ENCODE assay signal across 1 cellular context in the genomic region with DNA sequence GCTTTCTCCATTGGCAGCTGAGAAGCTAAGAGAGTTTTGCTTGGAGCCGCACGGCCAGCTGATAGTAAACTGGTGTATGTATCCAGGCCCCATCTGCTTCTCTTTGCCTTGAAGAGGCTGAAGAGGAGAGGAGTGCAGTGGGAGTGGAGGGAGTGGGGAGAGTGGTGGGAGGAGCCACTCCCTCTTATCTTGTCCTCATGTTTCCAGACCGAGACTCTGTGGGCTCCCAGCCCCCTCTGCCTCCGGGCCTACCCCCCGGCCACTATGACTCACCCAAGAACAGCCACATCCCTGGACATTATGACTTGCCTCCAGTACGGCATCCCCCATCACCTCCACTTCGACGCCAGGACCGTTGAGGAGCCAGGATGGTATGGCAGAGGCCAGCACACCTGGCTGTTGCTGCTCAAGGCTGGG.
TF ChIP-seq lines count a peak whose summit lies in the region.

No MANE protein-coding gene starts in this region.

TF ChIP-seq in K562, 482 proteins besides CTCF, POLR2A, EP300 and RAD21 (continued from another document and continues in another):
- TF ChIP-seq ZNF232 (CRISPR knock-in tag; IDR thresholded peaks at IDR 0.05), result no peak
- no peak for TF ChIP-seq CHD4 (IDR thresholded peaks at IDR 0.05; ENCODE audit: insufficient read depth, insufficient replicate concordance, low read depth, low read length, poor library complexity, severe bottlenecking)
- no peak for TF ChIP-seq RFX1 (IDR thresholded peaks at IDR 0.05)
- no peak for TF ChIP-seq ZBTB1 (CRISPR knock-in tag; IDR thresholded peaks at IDR 0.05; ENCODE audit: borderline replicate concordance, low read depth)
- TF ChIP-seq, protein P1, sequence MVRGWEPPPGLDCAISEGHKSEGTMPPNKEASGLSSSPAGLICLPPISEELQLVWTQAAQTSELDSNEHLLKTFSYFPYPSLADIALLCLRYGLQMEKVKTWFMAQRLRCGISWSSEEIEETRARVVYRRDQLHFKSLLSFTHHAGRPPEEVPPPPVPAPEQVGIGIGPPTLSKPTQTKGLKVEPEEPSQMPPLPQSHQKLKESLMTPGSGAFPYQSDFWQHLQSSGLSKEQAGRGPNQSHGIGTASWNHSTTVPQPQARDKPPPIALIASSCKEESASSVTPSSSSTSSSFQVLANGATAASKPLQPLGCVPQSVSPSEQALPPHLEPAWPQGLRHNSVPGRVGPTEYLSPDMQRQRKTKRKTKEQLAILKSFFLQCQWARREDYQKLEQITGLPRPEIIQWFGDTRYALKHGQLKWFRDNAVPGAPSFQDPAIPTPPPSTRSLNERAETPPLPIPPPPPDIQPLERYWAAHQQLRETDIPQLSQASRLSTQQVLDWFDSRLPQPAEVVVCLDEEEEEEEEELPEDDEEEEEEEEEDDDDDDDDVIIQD (CRISPR knock-in tag; IDR thresholded peaks at IDR 0.05), result no peak
- TF ChIP-seq TAF9B (IDR thresholded peaks at IDR 0.05; ENCODE audit: partially characterized antibody), result no peak
- TF ChIP-seq MAFF (IDR thresholded peaks at IDR 0.05; ENCODE audit: low read length), result no peak
- peak; percentile 99 for TF ChIP-seq JUND (IDR thresholded peaks at IDR 0.05; ENCODE audit: borderline replicate concordance, low read depth, low read length)
- peak; percentile 98 for TF ChIP-seq JUND (tag; IDR thresholded peaks at IDR 0.05; ENCODE audit: borderline replicate concordance, low read depth, low read length)
- peak; percentile 67; the same call in 1 of the 2 replicates for TF ChIP-seq MTA1 (IDR thresholded peaks at IDR 0.05; ENCODE audit: borderline replicate concordance)
- TF ChIP-seq, protein P2, sequence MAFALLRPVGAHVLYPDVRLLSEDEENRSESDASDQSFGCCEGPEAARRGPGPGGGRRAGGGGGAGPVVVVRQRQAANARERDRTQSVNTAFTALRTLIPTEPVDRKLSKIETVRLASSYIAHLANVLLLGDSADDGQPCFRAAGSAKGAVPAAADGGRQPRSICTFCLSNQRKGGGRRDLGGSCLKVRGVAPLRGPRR (CRISPR knock-in tag; IDR thresholded peaks at IDR 0.05), result no peak
- peak; percentile 63 to 75 for TF ChIP-seq FOXK2 (conservative IDR thresholded peaks at IDR 0.05 in 1 of 2, IDR thresholded peaks at IDR 0.05 in 1 of 2; ENCODE audit: low read depth in 2 of 2)
- TF ChIP-seq FOXJ2 (tag; IDR thresholded peaks at IDR 0.05), result no peak
- TF ChIP-seq PHB2 (IDR thresholded peaks at IDR 0.05; ENCODE audit: low read depth), result no peak
- 0 out of 2 replicates have a peak, but pooled peaks have one; percentile 73 for TF ChIP-seq NR1H2 (CRISPR knock-in tag; IDR thresholded peaks at IDR 0.05)
- TF ChIP-seq ATF1 (CRISPR knock-in tag; IDR thresholded peaks at IDR 0.05), result no peak
- 0 out of 2 replicates have a peak, but pooled peaks have one; percentile 37 for TF ChIP-seq ATF1 (tag; IDR thresholded peaks at IDR 0.05)
- no peak for TF ChIP-seq RB1 (IDR thresholded peaks at IDR 0.05; ENCODE audit: low read depth)
- TF ChIP-seq ARID1B (IDR thresholded peaks at IDR 0.05), result peak; percentile 90
- TF ChIP-seq PCBP1 (IDR thresholded peaks at IDR 0.05; ENCODE audit: low read depth, low read length, poor library complexity, severe bottlenecking), result no peak
- TF ChIP-seq, protein P3, sequence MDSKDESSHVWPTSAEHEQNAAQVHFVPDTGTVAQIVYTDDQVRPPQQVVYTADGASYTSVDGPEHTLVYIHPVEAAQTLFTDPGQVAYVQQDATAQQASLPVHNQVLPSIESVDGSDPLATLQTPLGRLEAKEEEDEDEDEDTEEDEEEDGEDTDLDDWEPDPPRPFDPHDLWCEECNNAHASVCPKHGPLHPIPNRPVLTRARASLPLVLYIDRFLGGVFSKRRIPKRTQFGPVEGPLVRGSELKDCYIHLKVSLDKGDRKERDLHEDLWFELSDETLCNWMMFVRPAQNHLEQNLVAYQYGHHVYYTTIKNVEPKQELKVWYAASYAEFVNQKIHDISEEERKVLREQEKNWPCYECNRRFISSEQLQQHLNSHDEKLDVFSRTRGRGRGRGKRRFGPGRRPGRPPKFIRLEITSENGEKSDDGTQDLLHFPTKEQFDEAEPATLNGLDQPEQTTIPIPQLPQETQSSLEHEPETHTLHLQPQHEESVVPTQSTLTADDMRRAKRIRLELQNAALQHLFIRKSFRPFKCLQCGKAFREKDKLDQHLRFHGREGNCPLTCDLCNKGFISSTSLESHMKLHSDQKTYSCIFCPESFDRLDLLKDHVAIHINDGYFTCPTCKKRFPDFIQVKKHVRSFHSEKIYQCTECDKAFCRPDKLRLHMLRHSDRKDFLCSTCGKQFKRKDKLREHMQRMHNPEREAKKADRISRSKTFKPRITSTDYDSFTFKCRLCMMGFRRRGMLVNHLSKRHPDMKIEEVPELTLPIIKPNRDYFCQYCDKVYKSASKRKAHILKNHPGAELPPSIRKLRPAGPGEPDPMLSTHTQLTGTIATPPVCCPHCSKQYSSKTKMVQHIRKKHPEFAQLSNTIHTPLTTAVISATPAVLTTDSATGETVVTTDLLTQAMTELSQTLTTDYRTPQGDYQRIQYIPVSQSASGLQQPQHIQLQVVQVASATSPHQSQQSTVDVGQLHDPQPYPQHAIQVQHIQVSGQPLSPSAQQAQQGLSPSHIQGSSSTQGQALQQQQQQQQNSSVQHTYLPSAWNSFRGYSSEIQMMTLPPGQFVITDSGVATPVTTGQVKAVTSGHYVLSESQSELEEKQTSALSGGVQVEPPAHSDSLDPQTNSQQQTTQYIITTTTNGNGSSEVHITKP (IDR thresholded peaks at IDR 0.05; ENCODE audit: partially characterized antibody), result peak; percentile 18
- no peak for TF ChIP-seq TAF15 (IDR thresholded peaks at IDR 0.05; ENCODE audit: low read depth, low read length)
- no peak for TF ChIP-seq ZNF134 (CRISPR knock-in tag; conservative IDR thresholded peaks at IDR 0.05)
- peak; percentile 79 to 90 for TF ChIP-seq KDM1A (IDR thresholded peaks at IDR 0.05)
- no peak for TF ChIP-seq CBX2 (IDR thresholded peaks at IDR 0.05; ENCODE audit: insufficient read depth, low read length, poor library complexity, severe bottlenecking)
- TF ChIP-seq SNRNP70 (optimal IDR thresholded peaks at IDR 0.05; ENCODE audit: low read depth, low read length), result no peak
- no peak for TF ChIP-seq BDP1 (IDR thresholded peaks at IDR 0.05; ENCODE audit: insufficient read depth, insufficient read length)
- TF ChIP-seq HDGF (IDR thresholded peaks at IDR 0.05), result no peak
- no peak for TF ChIP-seq MTF1 (CRISPR knock-in tag; IDR thresholded peaks at IDR 0.05; ENCODE audit: borderline replicate concordance)
- TF ChIP-seq TRIM24 (IDR thresholded peaks at IDR 0.05), result peak in 1 of 2 experiments; percentile 77; a peak in 1 of 4 replicates
- no peak for TF ChIP-seq ZNF644 (tag; IDR thresholded peaks at IDR 0.05; ENCODE audit: low read depth)
- TF ChIP-seq KLF13 (tag; IDR thresholded peaks at IDR 0.05; ENCODE audit: borderline replicate concordance, low read depth), result no peak; the same call in 1 of the 2 replicates
- no peak for TF ChIP-seq RFX7 (CRISPR knock-in tag; IDR thresholded peaks at IDR 0.05)
- TF ChIP-seq, protein P4, sequence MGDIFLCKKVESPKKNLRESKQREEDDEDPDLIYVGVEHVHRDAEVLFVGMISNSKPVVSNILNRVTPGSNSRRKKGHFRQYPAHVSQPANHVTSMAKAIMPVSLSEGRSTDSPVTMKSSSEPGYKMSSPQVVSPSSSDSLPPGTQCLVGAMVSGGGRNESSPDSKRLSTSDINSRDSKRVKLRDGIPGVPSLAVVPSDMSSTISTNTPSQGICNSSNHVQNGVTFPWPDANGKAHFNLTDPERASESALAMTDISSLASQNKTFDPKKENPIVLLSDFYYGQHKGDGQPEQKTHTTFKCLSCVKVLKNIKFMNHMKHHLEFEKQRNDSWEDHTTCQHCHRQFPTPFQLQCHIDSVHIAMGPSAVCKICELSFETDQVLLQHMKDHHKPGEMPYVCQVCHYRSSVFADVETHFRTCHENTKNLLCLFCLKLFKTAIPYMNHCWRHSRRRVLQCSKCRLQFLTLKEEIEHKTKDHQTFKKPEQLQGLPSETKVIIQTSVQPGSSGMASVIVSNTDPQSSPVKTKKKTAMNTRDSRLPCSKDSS (IDR thresholded peaks at IDR 0.05; ENCODE audit: low read depth, partially characterized antibody), result no peak
- TF ChIP-seq TCF3 (CRISPR knock-in tag; IDR thresholded peaks at IDR 0.05), result peak; percentile 70
- no peak; the same call in 1 of the 2 replicates for TF ChIP-seq ZFX (CRISPR knock-in tag; IDR thresholded peaks at IDR 0.05)
- TF ChIP-seq POLR2H (tag; IDR thresholded peaks at IDR 0.05; ENCODE audit: low read depth), result no peak
- TF ChIP-seq, protein P5, sequence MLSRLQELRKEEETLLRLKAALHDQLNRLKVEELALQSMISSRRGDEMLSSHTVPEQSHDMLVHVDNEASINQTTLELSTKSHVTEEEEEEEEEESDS (CRISPR knock-in tag; IDR thresholded peaks at IDR 0.05), result no peak
- no peak for TF ChIP-seq ZNF507 (tag; conservative IDR thresholded peaks at IDR 0.05)
- TF ChIP-seq ZNF143 (CRISPR knock-in tag; IDR thresholded peaks at IDR 0.05), result no peak
- TF ChIP-seq, protein P6, sequence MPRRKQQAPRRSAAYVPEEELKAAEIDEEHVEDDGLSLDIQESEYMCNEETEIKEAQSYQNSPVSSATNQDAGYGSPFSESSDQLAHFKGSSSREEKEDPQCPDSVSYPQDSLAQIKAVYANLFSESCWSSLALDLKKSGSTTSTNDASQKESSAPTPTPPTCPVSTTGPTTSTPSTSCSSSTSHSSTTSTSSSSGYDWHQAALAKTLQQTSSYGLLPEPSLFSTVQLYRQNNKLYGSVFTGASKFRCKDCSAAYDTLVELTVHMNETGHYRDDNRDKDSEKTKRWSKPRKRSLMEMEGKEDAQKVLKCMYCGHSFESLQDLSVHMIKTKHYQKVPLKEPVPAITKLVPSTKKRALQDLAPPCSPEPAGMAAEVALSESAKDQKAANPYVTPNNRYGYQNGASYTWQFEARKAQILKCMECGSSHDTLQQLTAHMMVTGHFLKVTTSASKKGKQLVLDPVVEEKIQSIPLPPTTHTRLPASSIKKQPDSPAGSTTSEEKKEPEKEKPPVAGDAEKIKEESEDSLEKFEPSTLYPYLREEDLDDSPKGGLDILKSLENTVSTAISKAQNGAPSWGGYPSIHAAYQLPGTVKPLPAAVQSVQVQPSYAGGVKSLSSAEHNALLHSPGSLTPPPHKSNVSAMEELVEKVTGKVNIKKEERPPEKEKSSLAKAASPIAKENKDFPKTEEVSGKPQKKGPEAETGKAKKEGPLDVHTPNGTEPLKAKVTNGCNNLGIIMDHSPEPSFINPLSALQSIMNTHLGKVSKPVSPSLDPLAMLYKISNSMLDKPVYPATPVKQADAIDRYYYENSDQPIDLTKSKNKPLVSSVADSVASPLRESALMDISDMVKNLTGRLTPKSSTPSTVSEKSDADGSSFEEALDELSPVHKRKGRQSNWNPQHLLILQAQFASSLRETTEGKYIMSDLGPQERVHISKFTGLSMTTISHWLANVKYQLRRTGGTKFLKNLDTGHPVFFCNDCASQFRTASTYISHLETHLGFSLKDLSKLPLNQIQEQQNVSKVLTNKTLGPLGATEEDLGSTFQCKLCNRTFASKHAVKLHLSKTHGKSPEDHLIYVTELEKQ (CRISPR knock-in tag; IDR thresholded peaks at IDR 0.05), result no peak
- TF ChIP-seq, protein P7, sequence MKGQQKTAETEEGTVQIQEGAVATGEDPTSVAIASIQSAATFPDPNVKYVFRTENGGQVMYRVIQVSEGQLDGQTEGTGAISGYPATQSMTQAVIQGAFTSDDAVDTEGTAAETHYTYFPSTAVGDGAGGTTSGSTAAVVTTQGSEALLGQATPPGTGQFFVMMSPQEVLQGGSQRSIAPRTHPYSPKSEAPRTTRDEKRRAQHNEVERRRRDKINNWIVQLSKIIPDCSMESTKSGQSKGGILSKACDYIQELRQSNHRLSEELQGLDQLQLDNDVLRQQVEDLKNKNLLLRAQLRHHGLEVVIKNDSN (CRISPR knock-in tag; IDR thresholded peaks at IDR 0.05), result no peak
- TF ChIP-seq RBM17 (IDR thresholded peaks at IDR 0.05; ENCODE audit: borderline replicate concordance, low read depth, low read length), result no peak
- TF ChIP-seq SMARCE1 (IDR thresholded peaks at IDR 0.05), result peak; percentile 95
- no peak for TF ChIP-seq ZNF584 (CRISPR knock-in tag; IDR thresholded peaks at IDR 0.05; ENCODE audit: low read depth)
- TF ChIP-seq PHF20 (IDR thresholded peaks at IDR 0.05; ENCODE audit: partially characterized antibody), result no peak
- TF ChIP-seq CBFA2T2 (conservative IDR thresholded peaks at IDR 0.05), result peak; percentile 61
- TF ChIP-seq, protein P8, sequence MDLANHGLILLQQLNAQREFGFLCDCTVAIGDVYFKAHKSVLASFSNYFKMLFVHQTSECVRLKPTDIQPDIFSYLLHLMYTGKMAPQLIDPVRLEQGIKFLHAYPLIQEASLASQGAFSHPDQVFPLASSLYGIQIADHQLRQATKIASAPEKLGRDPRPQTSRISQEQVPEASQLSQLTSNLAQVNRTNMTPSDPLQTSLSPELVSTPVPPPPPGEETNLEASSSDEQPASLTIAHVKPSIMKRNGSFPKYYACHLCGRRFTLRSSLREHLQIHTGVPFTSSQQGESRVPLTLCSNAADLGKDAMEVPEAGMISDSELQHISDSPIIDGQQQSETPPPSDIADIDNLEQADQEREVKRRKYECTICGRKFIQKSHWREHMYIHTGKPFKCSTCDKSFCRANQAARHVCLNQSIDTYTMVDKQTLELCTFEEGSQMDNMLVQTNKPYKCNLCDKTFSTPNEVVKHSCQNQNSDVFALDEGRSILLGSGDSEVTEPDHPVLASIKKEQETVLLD (IDR thresholded peaks at IDR 0.05), result peak; percentile 68
- no peak for TF ChIP-seq IRF2 (CRISPR knock-in tag; IDR thresholded peaks at IDR 0.05)
- no peak for TF ChIP-seq POLR2AphosphoS2 (IDR thresholded peaks at IDR 0.05; ENCODE audit: low read length)
- TF ChIP-seq ZNF57 (CRISPR knock-in tag; IDR thresholded peaks at IDR 0.05), result no peak
- TF ChIP-seq ZNF76 (CRISPR knock-in tag; IDR thresholded peaks at IDR 0.05; ENCODE audit: borderline replicate concordance), result no peak
- TF ChIP-seq, protein P9, sequence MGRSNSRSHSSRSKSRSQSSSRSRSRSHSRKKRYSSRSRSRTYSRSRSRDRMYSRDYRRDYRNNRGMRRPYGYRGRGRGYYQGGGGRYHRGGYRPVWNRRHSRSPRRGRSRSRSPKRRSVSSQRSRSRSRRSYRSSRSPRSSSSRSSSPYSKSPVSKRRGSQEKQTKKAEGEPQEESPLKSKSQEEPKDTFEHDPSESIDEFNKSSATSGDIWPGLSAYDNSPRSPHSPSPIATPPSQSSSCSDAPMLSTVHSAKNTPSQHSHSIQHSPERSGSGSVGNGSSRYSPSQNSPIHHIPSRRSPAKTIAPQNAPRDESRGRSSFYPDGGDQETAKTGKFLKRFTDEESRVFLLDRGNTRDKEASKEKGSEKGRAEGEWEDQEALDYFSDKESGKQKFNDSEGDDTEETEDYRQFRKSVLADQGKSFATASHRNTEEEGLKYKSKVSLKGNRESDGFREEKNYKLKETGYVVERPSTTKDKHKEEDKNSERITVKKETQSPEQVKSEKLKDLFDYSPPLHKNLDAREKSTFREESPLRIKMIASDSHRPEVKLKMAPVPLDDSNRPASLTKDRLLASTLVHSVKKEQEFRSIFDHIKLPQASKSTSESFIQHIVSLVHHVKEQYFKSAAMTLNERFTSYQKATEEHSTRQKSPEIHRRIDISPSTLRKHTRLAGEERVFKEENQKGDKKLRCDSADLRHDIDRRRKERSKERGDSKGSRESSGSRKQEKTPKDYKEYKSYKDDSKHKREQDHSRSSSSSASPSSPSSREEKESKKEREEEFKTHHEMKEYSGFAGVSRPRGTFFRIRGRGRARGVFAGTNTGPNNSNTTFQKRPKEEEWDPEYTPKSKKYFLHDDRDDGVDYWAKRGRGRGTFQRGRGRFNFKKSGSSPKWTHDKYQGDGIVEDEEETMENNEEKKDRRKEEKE (IDR thresholded peaks at IDR 0.05; ENCODE audit: borderline replicate concordance in 1 of 2, control insufficient read depth in 1 of 2, low read depth in 2 of 2, low read length in 1 of 2), result no peak
- peak; percentile 80 to 96; a peak in 3 of 4 replicates for TF ChIP-seq MAZ (CRISPR knock-in tag; conservative IDR thresholded peaks at IDR 0.05 in 1 of 2, IDR thresholded peaks at IDR 0.05 in 1 of 2)
